Comparison of ENCODE assay signal across 8 cellular contexts in genomic region chr10:110843031-110843430, GRCh38. TPM values are rescaled to one million over a fixed set of nuclear protein-coding genes. Genes with fewer than 3 reads are reported as not detected.
DNase-seq lines count a peak whose midpoint lies in the region; ATAC-seq and TF ChIP-seq lines count a peak whose summit lies in the region.

No MANE protein-coding gene starts in this region.

- DNase-seq in stimulated activated CD4-positive, alpha-beta T cell treated with anti-CD3 and anti-CD28 coated beads, Interleukin-15, amount 100 ng/mL, for 24 hours, result peak; percentile 38
- DNase-seq in stimulated activated CD4-positive, alpha-beta T cell treated with anti-CD3 and anti-CD28 coated beads, Interleukin-2, amount 100 ng/mL, for 48 hours, result no peak
- DNase-seq in T-helper 22 cell (ENCODE audit: low read depth) (peak; percentile 23), mucosa of descending colon (peak in 2 of 3 donors; percentile 52 to 57), NCI-H146 (lab: John Stamatoyannopoulos, UW) (no peak), ascending aorta (ENCODE audit: low spot score in 2 of 2) (no peak), OCI-M2 (lab: John Stamatoyannopoulos, UW; ENCODE audit: unreplicated experiment) (no peak)

- H3K9me3 ChIP-seq in mucosa of descending colon (no peaks in the 10 kb centered on the region), ascending aorta (no peaks in the 10 kb centered on the region)

- peaks cover 76% of the 10 kb centered on the region for H3K4me1 ChIP-seq in mucosa of descending colon (ENCODE audit: low read depth)
- H3K4me1 ChIP-seq in ascending aorta, result peaks cover 4 to 6% of the 10 kb centered on the region in 2 donors

- no peak for TF ChIP-seq CTCF in mucosa of descending colon (IDR thresholded peaks at IDR 0.05)
- no peak for TF ChIP-seq CTCF in ascending aorta (IDR thresholded peaks at IDR 0.05)

- no peaks in the 10 kb centered on the region for H3K27me3 ChIP-seq in ascending aorta

- H3K4me3 ChIP-seq in mucosa of descending colon (no peak overlapping the region), ascending aorta (no peak overlapping the region)

- H3K36me3 ChIP-seq in mucosa of descending colon (ENCODE audit: low read depth), result no peaks in the 10 kb centered on the region
- H3K36me3 ChIP-seq in ascending aorta, result no peaks in the 10 kb centered on the region

- H3K27ac ChIP-seq in ascending aorta, result no peak overlapping the region

- intact Hi-C loops in mucosa of descending colon (cut with DNase I, micrococcal nuclease), result no loop called here
- intact Hi-C loops in ascending aorta (cut with DNase I), result no loop called here

- ATAC-seq in HG03025 (IDR thresholded peaks at IDR 0.05; ENCODE audit: low FRiP score, unreplicated experiment) (peak; percentile 51), mucosa of descending colon (peak; percentile 0)

RNA-seq across cellular contexts. Expression of gene PDCD4, which starts 28.7 kb away (rescaled TPM):
- total RNA-seq in mucosa of descending colon, result 100 to 1,000 TPM; 290 to 605 (median 528) TPM
- total RNA-seq in ascending aorta, result 10.3 TPM

Comparison
In these comparisons a context has a peak if more than half of its experiments do, and no peak if none do; other contexts are left out.
1. DNase-seq: peak in stimulated activated CD4-positive, alpha-beta T cell treated with anti-CD3 and anti-CD28 coated beads, Interleukin-15, amount 100 ng/mL, for 24 hours (single experiment), T-helper 22 cell (single experiment) and mucosa of descending colon (2 of 3); none in stimulated activated CD4-positive, alpha-beta T cell treated with anti-CD3 and anti-CD28 coated beads, Interleukin-2, amount 100 ng/mL, for 48 hours (0 of 2), NCI-H146 (single experiment), ascending aorta (0 of 2) and OCI-M2 (single experiment).
2. RNA of gene PDCD4, which starts 28.7 kb away (total RNA-seq): 290 to 605 TPM in mucosa of descending colon; 10.3 TPM in ascending aorta (single experiment); every median in the first group is over 10 times any median in the second.